8 cellular contexts compared by ENCODE assay signal in genomic region chr22:40193429-40194421, GRCh38. TPM values are rescaled to one million over a fixed set of nuclear protein-coding genes. Genes with fewer than 3 reads are reported as not detected.
DNase-seq lines count a peak whose midpoint lies in the region; ATAC-seq and TF ChIP-seq lines count a peak whose summit lies in the region.

No MANE protein-coding gene starts in this region.

- no peaks in the 10 kb centered on the region for H3K27me3 ChIP-seq in liver (ENCODE audit: control insufficient read depth in 4 of 4, insufficient read depth in 4 of 4, low read length in 3 of 4)

- H3K4me1 ChIP-seq in liver (ENCODE audit: control insufficient read depth in 4 of 4, insufficient read depth in 4 of 4, low read length in 3 of 4), result peaks cover 2 to 7% (median 4%) of the 10 kb centered on the region in 4 donors

- no peak overlapping the region for H3K4me3 ChIP-seq in AG10803 (ENCODE audit: low read length)
- H3K4me3 ChIP-seq in astrocyte of the cerebellum (ENCODE audit: low read depth, low read length), result no peak overlapping the region
- H3K4me3 ChIP-seq in liver (ENCODE audit: low read depth in 1 of 3, low read length in 3 of 3), result no peak overlapping the region

- H3K9ac ChIP-seq in liver (ENCODE audit: low read depth in 1 of 2, low read length in 2 of 2), result no peak overlapping the region

- H3K36me3 ChIP-seq in liver (ENCODE audit: control insufficient read depth in 4 of 4, insufficient read depth in 3 of 4, low read depth in 1 of 4, low read length in 3 of 4), result no peaks in the 10 kb centered on the region

- in situ Hi-C loops in astrocyte of the cerebellum (cut with HindIII; ENCODE audit: low sequenced_read_pairs), result no loop called here

- no peak overlapping the region for H3K27ac ChIP-seq in liver (ENCODE audit: low read depth in 1 of 2, low read length in 2 of 2)

- peak; percentile 27 to 35 for TF ChIP-seq RAD21 in liver (IDR thresholded peaks at IDR 0.05)

- ATAC-seq in GM18519 (IDR thresholded peaks at IDR 0.05; ENCODE audit: low FRiP score, unreplicated experiment), result no peak

- WGBS in liver, result 85% methylated on average over 13 of the region's 13 CpGs

- H3K9me3 ChIP-seq in liver (ENCODE audit: control insufficient read depth in 4 of 4, low read length in 3 of 4), result no peaks in the 10 kb centered on the region

- TF ChIP-seq CTCF in AG10803 (conservative IDR thresholded peaks at IDR 0.05; ENCODE audit: low read length), result peak; percentile 44
- TF ChIP-seq CTCF in astrocyte of the cerebellum (IDR thresholded peaks at IDR 0.05; ENCODE audit: low read depth, low read length, missing control alignments), result peak; percentile 54
- peak; percentile 3 for TF ChIP-seq CTCF in liver (IDR thresholded peaks at IDR 0.05; ENCODE audit: low read depth, low read length, missing input control)

- DNase-seq in AG10803 (ENCODE audit: low read depth) (peak; percentile 49), HT-29 (ENCODE audit: low spot score) (peak; percentile 9), astrocyte of the cerebellum (ENCODE audit: low read depth) (no peak), NCI-H146 treated with DMSO at 0.1 percent for 48 hours (lab: John Stamatoyannopoulos, UW; ENCODE audit: unreplicated experiment) (no peak), NCI-H748 treated with DMSO at 0.1 percent for 48 hours (lab: John Stamatoyannopoulos, UW) (no peak)
- DNase-seq in activated effector memory CD4-positive, alpha-beta T cell treated with Interleukin-2 at 50 U/mL for 16 hours, result no peak

TF ChIP-seq in liver, 16 proteins besides CTCF, POLR2A, EP300 and RAD21:
- TF ChIP-seq HNF4A (conservative IDR thresholded peaks at IDR 0.05) (no peak), NR2F2 (IDR thresholded peaks at IDR 0.05) (no peak), ATF3 (IDR thresholded peaks at IDR 0.05) (no peak), ZBTB33 (IDR thresholded peaks at IDR 0.05) (no peak), HNF4G (IDR thresholded peaks at IDR 0.05) (no peak), YY1 (IDR thresholded peaks at IDR 0.05) (no peak), EGR1 (IDR thresholded peaks at IDR 0.05; ENCODE audit: low read depth in 2 of 2) (no peak), MAX (IDR thresholded peaks at IDR 0.05) (no peak)

RNA-seq across cellular contexts. Expression of gene TNRC6B, which starts 16.0 kb away (rescaled TPM):
- 10.5 and 12.2 TPM in 2 replicates for total RNA-seq in HT-29 (2014; rRNA removed; shearing (Covaris generic))
- total RNA-seq in liver, result 10 to 100 TPM; 29.9 to 39.1 TPM
- polyA plus RNA-seq in liver, result 10 to 100 TPM in 1 of 2 donors, 1 to 10 TPM in 1; 4.6 to 22.8 TPM

Comparison
In these comparisons a context has a peak if more than half of its experiments do, and no peak if none do; other contexts are left out.
1. DNase-seq: peak in AG10803 (single experiment) and HT-29 (single experiment); none in astrocyte of the cerebellum (single experiment), NCI-H146 treated with DMSO at 0.1 percent for 48 hours (single experiment), activated effector memory CD4-positive, alpha-beta T cell treated with Interleukin-2 at 50 U/mL for 16 hours (single experiment) and NCI-H748 treated with DMSO at 0.1 percent for 48 hours (single experiment).
2. CTCF ChIP-seq: peak in every context shown above with its lines; median percentile 54 in astrocyte of the cerebellum; 44 in AG10803; 3 in liver.